ENCODE assay signal across 9 cellular contexts in the genomic region with DNA sequence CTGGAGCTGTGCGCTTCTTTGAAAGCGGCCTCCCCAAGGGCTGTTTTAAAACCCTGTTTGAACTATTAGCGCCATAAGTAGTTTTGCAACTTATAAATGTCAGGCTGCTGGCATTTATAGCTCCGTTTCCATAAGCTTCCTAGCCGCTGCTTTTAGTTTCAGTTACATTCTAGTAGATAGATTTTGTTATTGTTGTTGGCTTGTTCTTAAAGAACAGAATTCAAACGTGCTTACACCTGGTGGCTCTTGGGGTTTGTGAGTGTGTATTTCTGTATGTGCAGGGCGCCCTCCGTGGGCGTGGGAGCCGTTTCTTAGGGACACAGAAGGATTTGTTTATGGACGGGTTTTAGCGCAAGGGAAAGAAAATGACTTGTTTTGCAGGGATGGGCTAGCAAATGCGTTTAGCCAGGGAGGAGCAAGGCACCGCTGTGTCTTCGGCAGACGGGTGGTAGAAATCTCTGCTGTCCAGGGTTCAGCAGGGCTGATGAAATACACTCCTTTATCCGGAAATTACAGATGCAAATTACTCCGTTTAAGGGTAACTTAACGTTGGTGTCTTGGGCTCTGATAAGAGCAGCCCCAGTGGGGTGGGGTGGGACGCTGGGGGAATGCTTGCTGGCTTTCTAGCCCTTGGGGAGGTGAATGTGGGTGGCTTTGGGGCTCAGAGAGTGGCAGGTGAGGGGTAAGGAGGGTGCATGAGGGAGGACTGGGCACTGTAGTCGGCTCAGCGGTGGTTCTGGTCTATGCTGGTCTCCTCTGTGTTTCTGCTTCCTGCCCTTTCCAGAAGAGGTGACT. TPM values are rescaled to one million over a fixed set of nuclear protein-coding genes. Genes with fewer than 3 reads are reported as not detected.
DNase-seq lines count a peak whose midpoint lies in the region; ATAC-seq and TF ChIP-seq lines count a peak whose summit lies in the region.
"Had no signal": no experiment of that assay in that cellular context is flagged by ENCODE, and none has a peak within 500 bp of the region (broad histone marks: within the 10 kb centered on the region; RNA-seq: fewer than 3 reads in every experiment).

No MANE protein-coding gene starts in this region.

- H3K36me3 ChIP-seq in GM23338 (ENCODE audit: insufficient read depth) (no peaks in the 10 kb centered on the region), SU-DHL-6 (ENCODE audit: low read length) (no peaks in the 10 kb centered on the region), rectal smooth muscle tissue (ENCODE audit: control insufficient read depth, insufficient read depth, low read length) (no peaks in the 10 kb centered on the region)

- H2AFZ ChIP-seq in GM23338, result peak overlapping the region; percentile 98
- H2AFZ ChIP-seq in SU-DHL-6 (ENCODE audit: low read depth, low read length, severe bottlenecking), result no peak overlapping the region

- H3K79me2 ChIP-seq in GM23338 (replicated peaks; ENCODE audit: insufficient read depth), result no peaks in the 10 kb centered on the region
- H3K79me2 ChIP-seq in SU-DHL-6 (ENCODE audit: insufficient read depth, low read length), result no peaks in the 10 kb centered on the region

- H3K9me2 ChIP-seq in GM23338 (ENCODE audit: insufficient read depth) (no peaks in the 10 kb centered on the region), SU-DHL-6 (replicated peaks; ENCODE audit: insufficient read depth, low read length) (no peaks in the 10 kb centered on the region)

- no peaks in the 10 kb centered on the region for H3F3A ChIP-seq in GM23338 (replicated peaks; ENCODE audit: low read depth)
- no peaks in the 10 kb centered on the region for H3F3A ChIP-seq in SU-DHL-6 (ENCODE audit: insufficient read depth)

- H3K9me3 ChIP-seq in SU-DHL-6 (ENCODE audit: insufficient read depth, low read length), result no peaks in the 10 kb centered on the region

- DNase-seq in COLO668 (lab: John Stamatoyannopoulos, UW; ENCODE audit: unreplicated experiment) (peak; percentile 48), GM23338 (ENCODE audit: low spot score) (peak; percentile 18), fibroblast of peridontal ligament (ENCODE audit: extremely low read depth) (peak; percentile 34), NCI-H774 (lab: John Stamatoyannopoulos, UW) (no peak), DMS79 treated with DMSO at 0.1 percent for 48 hours (lab: John Stamatoyannopoulos, UW) (no peak)
- no peak for DNase-seq in activated effector memory CD4-positive, alpha-beta T cell treated with anti-CD3 and anti-CD28 coated beads, Interleukin-2, amount 50 U/mL, for 16 hours

- H3K4me2 ChIP-seq in GM23338, result peak overlapping the region; percentile 100
- H3K4me2 ChIP-seq in SU-DHL-6 (ENCODE audit: low read depth, low read length, poor library complexity, severe bottlenecking), result peak overlapping the region; percentile 33

- H3K27me3 ChIP-seq in GM23338 (ENCODE audit: insufficient read depth), result peaks cover 70% of the 10 kb centered on the region
- no peaks in the 10 kb centered on the region for H3K27me3 ChIP-seq in SU-DHL-6 (ENCODE audit: low read length)
- H3K27me3 ChIP-seq in rectal smooth muscle tissue (ENCODE audit: control insufficient read depth, insufficient read depth, low read length), result peaks cover 24% of the 10 kb centered on the region

- H3K9ac ChIP-seq in SU-DHL-6 (ENCODE audit: low read length) (no peak overlapping the region), rectal smooth muscle tissue (ENCODE audit: low read length) (no peak overlapping the region)

- H3K4me1 Mint-ChIP-seq in GM23338, result peaks cover 9% of the 10 kb centered on the region

- peak; percentile 20 for ATAC-seq in GM23338

- H3K4me1 ChIP-seq in GM23338 (ENCODE audit: insufficient read depth) (peaks cover 12% of the 10 kb centered on the region; the same call in 1 of the 2 replicates), rectal smooth muscle tissue (ENCODE audit: control insufficient read depth, insufficient read depth, low read length) (no peaks in the 10 kb centered on the region)

- peak overlapping the region; percentile 75 for H3K4me3 Mint-ChIP-seq in GM23338

- H3K36me3 Mint-ChIP-seq in GM23338 (ENCODE audit: low read depth), result no peaks in the 10 kb centered on the region; the same call in 2 of the 3 replicates

- H4K20me1 ChIP-seq in GM23338 (replicated peaks; ENCODE audit: insufficient read depth) (no peaks in the 10 kb centered on the region), SU-DHL-6 (ENCODE audit: low read depth, low read length) (no peaks in the 10 kb centered on the region)

- H3K27ac ChIP-seq in GM23338 (ENCODE audit: low read depth) (no peak overlapping the region), SU-DHL-6 (ENCODE audit: low read depth, low read length) (no peak overlapping the region), rectal smooth muscle tissue (ENCODE audit: low read depth, low read length) (no peak overlapping the region)

- TF ChIP-seq CTCF in GM23338 (conservative IDR thresholded peaks at IDR 0.05; ENCODE audit: low read depth in 2 of 2) (no peak), SU-DHL-6 (IDR thresholded peaks at IDR 0.05; ENCODE audit: insufficient read depth, low read length, poor library complexity, severe bottlenecking) (no peak)

- peak overlapping the region; percentile 79 for H3K4me3 ChIP-seq in GM23338
- no peak overlapping the region for H3K4me3 ChIP-seq in SU-DHL-6 (ENCODE audit: insufficient read depth, low read length, poor library complexity, severe bottlenecking)
- H3K4me3 ChIP-seq in rectal smooth muscle tissue (ENCODE audit: low read length), result peak overlapping the region; percentile 52

- H3K9me3 Mint-ChIP-seq in GM23338, result peaks cover 3% of the 10 kb centered on the region; the same call in 1 of the 3 replicates

- H3K27me3 Mint-ChIP-seq in GM23338 (ENCODE audit: insufficient read depth, low read depth, poor library complexity), result peaks cover 49% of the 10 kb centered on the region

- H3K27ac Mint-ChIP-seq in GM23338, result no peak overlapping the region

TF ChIP-seq in GM23338, 12 proteins besides CTCF, POLR2A, EP300 and RAD21:
- TF ChIP-seq EZH2 (IDR thresholded peaks at IDR 0.05; ENCODE audit: low read depth, unreplicated experiment) (peak; percentile 84), JUNB (IDR thresholded peaks at IDR 0.05; ENCODE audit: unreplicated experiment) (no peak), NANOG (IDR thresholded peaks at IDR 0.05; ENCODE audit: borderline replicate concordance) (no peak), EZH2phosphoT487 (IDR thresholded peaks at IDR 0.05; ENCODE audit: unreplicated experiment) (peak; percentile 20)

RNA-seq across cellular contexts. Expression of a gene that starts 0.7 kb away (rescaled TPM):
- total RNA-seq in GM23338 (2014; rRNA removed; shearing (Covaris generic)), result 0.16 and 0.76 TPM in 2 replicates
- polyA plus RNA-seq in GM23338 (2016; fragmentation: Nextera tagmentation; extraction: Ambion mirVana), result 0.06 and 0.09 TPM in 2 replicates
- total RNA-seq: M059J had no signal

Comparison
In these comparisons a context has a peak if more than half of its experiments do, and no peak if none do; other contexts are left out.
1. DNase-seq: peak in COLO668 (single experiment), GM23338 (single experiment) and fibroblast of peridontal ligament (single experiment); none in NCI-H774 (single experiment), DMS79 treated with DMSO at 0.1 percent for 48 hours (single experiment) and activated effector memory CD4-positive, alpha-beta T cell treated with anti-CD3 and anti-CD28 coated beads, Interleukin-2, amount 50 U/mL, for 16 hours (single experiment).